ENCODE assay signal across 8 cellular contexts in the genomic region with DNA sequence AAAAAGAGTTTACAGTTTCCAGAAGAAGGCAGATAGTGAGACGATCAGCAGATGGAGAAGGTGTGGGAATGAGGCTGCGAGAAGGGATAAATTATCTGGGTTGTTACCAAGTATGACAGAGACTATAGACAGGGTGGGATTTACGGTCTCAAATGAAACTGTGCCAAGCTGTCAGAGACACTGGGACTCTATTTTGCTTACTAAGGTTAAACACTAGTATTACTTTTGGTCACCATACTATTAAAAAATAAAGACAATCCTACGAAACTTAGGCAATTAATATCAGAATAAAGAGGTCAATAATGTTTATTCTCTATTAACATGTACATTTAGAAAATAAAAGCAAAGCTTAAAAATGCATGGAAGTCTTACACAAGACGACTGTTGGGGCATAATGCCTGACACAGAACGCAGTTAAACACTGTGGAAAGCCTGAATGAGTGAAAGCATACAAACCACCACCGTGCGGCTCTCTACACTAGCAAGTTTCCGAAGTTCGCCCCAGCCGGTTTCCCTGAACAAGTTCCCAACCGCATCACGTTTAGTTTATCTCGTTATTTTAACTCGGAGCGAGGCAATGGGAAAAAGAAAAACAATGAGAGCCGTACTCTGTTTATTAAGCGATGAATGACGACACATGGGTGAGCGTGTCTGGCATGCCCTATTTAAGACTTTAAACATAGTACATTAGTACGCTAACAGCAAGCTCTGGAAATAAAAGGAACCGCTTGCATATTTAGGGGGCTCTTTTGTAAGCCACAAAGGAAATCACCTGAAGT. TPM values are rescaled to one million over a fixed set of nuclear protein-coding genes. Genes with fewer than 3 reads are reported as not detected.
DNase-seq lines count a peak whose midpoint lies in the region; ATAC-seq and TF ChIP-seq lines count a peak whose summit lies in the region.

No MANE protein-coding gene starts in this region.

- H3K27ac ChIP-seq in mucosa of rectum (ENCODE audit: low read depth in 2 of 2, low read length in 2 of 2), result peak overlapping the region; percentile 70 to 77

- H3K9me3 Mint-ChIP-seq in activated CD8-positive, alpha-beta memory T cell treated with anti-CD3 and anti-CD28 coated beads, Interleukin-2, amount 10 ng/mL, durations not matched to agents 7 days and 5 days (ENCODE audit: low read depth), result no peaks in the 10 kb centered on the region
- no peaks in the 10 kb centered on the region for H3K9me3 Mint-ChIP-seq in stimulated activated effector memory CD8-positive, alpha-beta T cell treated with anti-CD3 and anti-CD28 coated beads, Interleukin-12 subunit alpha, Interleukin-12 subunit beta, amount 100 ng/mL, for 72 hours

- H3K4me3 Mint-ChIP-seq in activated CD8-positive, alpha-beta memory T cell treated with anti-CD3 and anti-CD28 coated beads, Interleukin-2, amount 10 ng/mL, durations not matched to agents 7 days and 5 days, result peak overlapping the region; percentile 86
- H3K4me3 Mint-ChIP-seq in stimulated activated effector memory CD8-positive, alpha-beta T cell treated with anti-CD3 and anti-CD28 coated beads, Interleukin-12 subunit alpha, Interleukin-12 subunit beta, amount 100 ng/mL, for 72 hours, result peak overlapping the region; percentile 84

- peaks cover 8% of the 10 kb centered on the region for H3K36me3 Mint-ChIP-seq in activated CD8-positive, alpha-beta memory T cell treated with anti-CD3 and anti-CD28 coated beads, Interleukin-2, amount 10 ng/mL, durations not matched to agents 7 days and 5 days
- H3K36me3 Mint-ChIP-seq in stimulated activated effector memory CD8-positive, alpha-beta T cell treated with anti-CD3 and anti-CD28 coated beads, Interleukin-12 subunit alpha, Interleukin-12 subunit beta, amount 100 ng/mL, for 72 hours, result no peaks in the 10 kb centered on the region

- peak overlapping the region; percentile 73 for H3K27ac Mint-ChIP-seq in activated CD8-positive, alpha-beta memory T cell treated with anti-CD3 and anti-CD28 coated beads, Interleukin-2, amount 10 ng/mL, durations not matched to agents 7 days and 5 days
- peak overlapping the region; percentile 88 for H3K27ac Mint-ChIP-seq in stimulated activated effector memory CD8-positive, alpha-beta T cell treated with anti-CD3 and anti-CD28 coated beads, Interleukin-12 subunit alpha, Interleukin-12 subunit beta, amount 100 ng/mL, for 72 hours

- peak overlapping the region; percentile 61 to 64 for H3K9ac ChIP-seq in mucosa of rectum (ENCODE audit: low read depth in 1 of 2, low read length in 2 of 2)

- peaks cover 7% of the 10 kb centered on the region for H3K27me3 Mint-ChIP-seq in activated CD8-positive, alpha-beta memory T cell treated with anti-CD3 and anti-CD28 coated beads, Interleukin-2, amount 10 ng/mL, durations not matched to agents 7 days and 5 days

- CTCF ChIA-PET in activated CD8-positive, alpha-beta memory T cell treated with anti-CD3 and anti-CD28 coated beads, Interleukin-2, amount 10 ng/mL, durations not matched to agents 7 days and 5 days (lab: Charles Lee), result interaction anchor here (0.7 to 2.3 kb wide), 5 partner anchors 42 to 387 kb away, joined by 3 to 18 read pairs (median 3); partner anchors contain the start of genes ALDH18A1 and TCTN3

- peaks cover 0 to 6% of the 10 kb centered on the region in 2 donors for H3K4me1 ChIP-seq in mucosa of rectum (ENCODE audit: control insufficient read depth in 2 of 2, insufficient read depth in 2 of 2, low read length in 2 of 2)

- TF ChIP-seq POLR2A in erythroblast (IDR thresholded peaks at IDR 0.05; ENCODE audit: low read length), result no peak

- H3K4me3 ChIP-seq in mucosa of rectum (ENCODE audit: low read length in 2 of 2), result peak overlapping the region; percentile 86 to 87

- H3K36me3 ChIP-seq in mucosa of rectum (ENCODE audit: control insufficient read depth in 2 of 2, insufficient read depth in 2 of 2, low read length in 2 of 2), result peaks cover 0 to 2% of the 10 kb centered on the region in 2 donors

- peak; percentile 1 to 21 for DNase-seq in activated CD4-positive, alpha-beta T cell treated with anti-CD3 and anti-CD28 coated beads for 24 hours (ENCODE audit: low read depth in 2 of 2)
- no peak for DNase-seq in activated CD4-positive, alpha-beta T cell treated with anti-CD3 and anti-CD28 coated beads for 1 hour
- DNase-seq in NCI-H2227 treated with DMSO at 0.1 percent for 48 hours (lab: John Stamatoyannopoulos, UW) (peak; percentile 26), erythroblast (lab: John Stamatoyannopoulos, UW) (peak; percentile 69 to 74)
- DNase-seq in activated CD8-positive, alpha-beta memory T cell treated with anti-CD3 and anti-CD28 coated beads, Interleukin-2, amount 10 ng/mL, durations not matched to agents 7 days and 5 days, result peak; percentile 66
- peak; percentile 12 to 66 for DNase-seq in stimulated activated effector memory CD8-positive, alpha-beta T cell treated with anti-CD3 and anti-CD28 coated beads, Interleukin-12 subunit alpha, Interleukin-12 subunit beta, amount 100 ng/mL, for 72 hours (ENCODE audit: low spot score in 2 of 2)

- H3K9me3 ChIP-seq in mucosa of rectum (ENCODE audit: control insufficient read depth in 2 of 2, low read length in 2 of 2), result no peaks in the 10 kb centered on the region

- H3K27me3 ChIP-seq in mucosa of rectum (ENCODE audit: control insufficient read depth in 2 of 2, insufficient read depth in 2 of 2, low read length in 2 of 2), result no peaks in the 10 kb centered on the region

- peaks cover 13% of the 10 kb centered on the region for H3K4me1 Mint-ChIP-seq in activated CD8-positive, alpha-beta memory T cell treated with anti-CD3 and anti-CD28 coated beads, Interleukin-2, amount 10 ng/mL, durations not matched to agents 7 days and 5 days
- peaks cover 20% of the 10 kb centered on the region for H3K4me1 Mint-ChIP-seq in stimulated activated effector memory CD8-positive, alpha-beta T cell treated with anti-CD3 and anti-CD28 coated beads, Interleukin-12 subunit alpha, Interleukin-12 subunit beta, amount 100 ng/mL, for 72 hours

- peak; percentile 38 for ATAC-seq in HG02852 (IDR thresholded peaks at IDR 0.05; ENCODE audit: unreplicated experiment)
- ATAC-seq in activated CD8-positive, alpha-beta memory T cell treated with anti-CD3 and anti-CD28 coated beads, Interleukin-2, amount 10 ng/mL, durations not matched to agents 7 days and 5 days, result peak; percentile 48
- ATAC-seq in stimulated activated effector memory CD8-positive, alpha-beta T cell treated with anti-CD3 and anti-CD28 coated beads, Interleukin-12 subunit alpha, Interleukin-12 subunit beta, amount 100 ng/mL, for 72 hours, result peak; percentile 64

RNA-seq across cellular contexts. Expression of gene CC2D2B, which starts 0.9 kb away (rescaled TPM):
- 1 to 10 TPM; 3.0 to 4.2 TPM for total RNA-seq in activated CD8-positive, alpha-beta memory T cell treated with anti-CD3 and anti-CD28 coated beads, Interleukin-2, amount 10 ng/mL, durations not matched to agents 7 days and 5 days
